In genomic region chr12:101931498-101932326, GRCh38 we compare ENCODE assay signal across 13 cellular contexts. TPM values are rescaled to one million over a fixed set of nuclear protein-coding genes. Genes with fewer than 3 reads are reported as not detected.
A peak's percentile ranks its signal among the peaks of the same experiment; 100 is the strongest.
DNase-seq lines count a peak whose midpoint lies in the region; ATAC-seq, FAIRE-seq and TF ChIP-seq lines count a peak whose summit lies in the region.
"Had no signal": no experiment of that assay in that cellular context is flagged by ENCODE, and none has a peak within 500 bp of the region (broad histone marks: within the 10 kb centered on the region; RNA-seq: fewer than 3 reads in every experiment).

No MANE protein-coding gene starts in this region.

- H3K4me3 ChIP-seq in KMS-11 (IDR thresholded peaks at IDR 0.05; ENCODE audit: insufficient read depth, low read depth, low read length), result no peak overlapping the region

- H3K9me3 Mint-ChIP-seq in activated naive CD4-positive, alpha-beta T cell treated with anti-CD3 and anti-CD28 coated beads, Interleukin-2, amount 50 U/mL, for 72 hours, result no peaks in the 10 kb centered on the region
- H3K9me3 Mint-ChIP-seq: activated T-helper 2 cell treated with anti-CD3 and anti-CD28 coated beads, Interferon-gamma antibody, Interleukin-2, Interleukin-4, amounts not matched to agents 10 μg/mL and 5 μg/mL and 100 μg/mL, durations not matched to agents 14 hours and 24 hours and 36 hours had no signal

- TF ChIP-seq CTCF in KMS-11 (conservative IDR thresholded peaks at IDR 0.05; ENCODE audit: low read depth, low read length), result no peak

- ATAC-seq in GM19397 (IDR thresholded peaks at IDR 0.05; ENCODE audit: unreplicated experiment) (peak; percentile 59), HG02884 (IDR thresholded peaks at IDR 0.05; ENCODE audit: unreplicated experiment) (peak; percentile 34)
- no peak for ATAC-seq in activated naive CD4-positive, alpha-beta T cell treated with anti-CD3 and anti-CD28 coated beads, Interleukin-2, amount 50 U/mL, for 72 hours
- ATAC-seq: sciatic nerve had no signal

- TF ChIP-seq POLR2A in GM12891 (IDR thresholded peaks at IDR 0.05; ENCODE audit: low read depth, low read length), result peak; percentile 84

- POLR2A ChIA-PET in HEK293T (lab: Yijun Ruan, JAX), result interaction anchor here (1.0 kb wide), 1 partner anchor 130 kb away, joined by 3 read pairs; no protein-coding TSS in a partner anchor

- CTCF ChIA-PET in HEK293T (lab: Yijun Ruan, JAX), result no interaction called here

- H3K4me1 ChIP-seq in KMS-11 (ENCODE audit: low read depth, poor library complexity, severe bottlenecking), result peaks cover 50% of the 10 kb centered on the region

- H2AFZ ChIP-seq in KMS-11 (ENCODE audit: low read depth), result peak overlapping the region; percentile 36; the same call in 1 of the 2 replicates

- no peaks in the 10 kb centered on the region for H3K79me2 ChIP-seq in KMS-11 (ENCODE audit: insufficient read depth, low read depth)

- peak overlapping the region; percentile 57 for H3K27ac ChIP-seq in KMS-11

- FAIRE-seq in GM12891 (lab: Jason Lieb, UNC), result peak; percentile 91
- FAIRE-seq: colon had no signal

- no peaks in the 10 kb centered on the region for H3K36me3 Mint-ChIP-seq in activated naive CD4-positive, alpha-beta T cell treated with anti-CD3 and anti-CD28 coated beads, Interleukin-2, amount 50 U/mL, for 72 hours

- H3K27me3 ChIP-seq in KMS-11 (ENCODE audit: insufficient read depth, low read depth), result no peaks in the 10 kb centered on the region

- H3K36me3 ChIP-seq in KMS-11 (ENCODE audit: insufficient read depth), result no peaks in the 10 kb centered on the region

- H3K27ac Mint-ChIP-seq in activated naive CD4-positive, alpha-beta T cell treated with anti-CD3 and anti-CD28 coated beads, Interleukin-2, amount 50 U/mL, for 72 hours, result no peak overlapping the region
- H3K27ac Mint-ChIP-seq: activated T-helper 2 cell treated with anti-CD3 and anti-CD28 coated beads, Interferon-gamma antibody, Interleukin-2, Interleukin-4, amounts not matched to agents 10 μg/mL and 5 μg/mL and 100 μg/mL, durations not matched to agents 14 hours and 24 hours and 36 hours; CD14-positive monocyte had no signal

- no peaks in the 10 kb centered on the region for H4K20me1 ChIP-seq in KMS-11 (ENCODE audit: insufficient read depth)

- DNase-seq in GM12891 (ENCODE audit: insufficient read length, low spot score) (no peak), NCI-H1092 (lab: John Stamatoyannopoulos, UW) (no peak), HEK293T (ENCODE audit: extremely low spot score) (no peak), NCI-H2227 (lab: John Stamatoyannopoulos, UW; ENCODE audit: unreplicated experiment) (no peak)
- DNase-seq in activated naive CD4-positive, alpha-beta T cell treated with anti-CD3 and anti-CD28 coated beads, Interleukin-2, amount 50 U/mL, for 72 hours (ENCODE audit: low spot score in 2 of 2), result no peak
- DNase-seq: foreskin melanocyte had no signal

- H3K4me2 ChIP-seq in KMS-11, result peak overlapping the region; percentile 57

- H3K9ac ChIP-seq in KMS-11, result no peak overlapping the region

TF ChIP-seq in GM12891, 5 proteins besides CTCF, POLR2A, EP300 and RAD21:
- peak; percentile 44; the same call in 1 of the 2 replicates for TF ChIP-seq TAF1 (IDR thresholded peaks at IDR 0.05; ENCODE audit: low read depth, low read length)
- peak; percentile 86 for TF ChIP-seq POLR2AphosphoS5 (IDR thresholded peaks at IDR 0.05; ENCODE audit: low read depth, low read length)
- no peak; the same call in 1 of the 2 replicates for TF ChIP-seq SPI1 (IDR thresholded peaks at IDR 0.05; ENCODE audit: low read depth, low read length)
- TF ChIP-seq PAX5 (IDR thresholded peaks at IDR 0.05; ENCODE audit: insufficient read depth, low read length, severe bottlenecking), result peak; percentile 59
- TF ChIP-seq POU2F2 (IDR thresholded peaks at IDR 0.05; ENCODE audit: low read depth, low read length), result no peak; the same call in 1 of the 2 replicates

TF ChIP-seq in HEK293T, 16 proteins besides CTCF, POLR2A, EP300 and RAD21:
- TF ChIP-seq, protein P1, sequence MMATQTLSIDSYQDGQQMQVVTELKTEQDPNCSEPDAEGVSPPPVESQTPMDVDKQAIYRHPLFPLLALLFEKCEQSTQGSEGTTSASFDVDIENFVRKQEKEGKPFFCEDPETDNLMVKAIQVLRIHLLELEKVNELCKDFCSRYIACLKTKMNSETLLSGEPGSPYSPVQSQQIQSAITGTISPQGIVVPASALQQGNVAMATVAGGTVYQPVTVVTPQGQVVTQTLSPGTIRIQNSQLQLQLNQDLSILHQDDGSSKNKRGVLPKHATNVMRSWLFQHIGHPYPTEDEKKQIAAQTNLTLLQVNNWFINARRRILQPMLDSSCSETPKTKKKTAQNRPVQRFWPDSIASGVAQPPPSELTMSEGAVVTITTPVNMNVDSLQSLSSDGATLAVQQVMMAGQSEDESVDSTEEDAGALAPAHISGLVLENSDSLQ (IDR thresholded peaks at IDR 0.05), result no peak
- TF ChIP-seq ZNF384 (IDR thresholded peaks at IDR 0.05), result no peak
- no peak for TF ChIP-seq ELF4 (IDR thresholded peaks at IDR 0.05)
- TF ChIP-seq SUZ12 (IDR thresholded peaks at IDR 0.05), result no peak
- no peak for TF ChIP-seq L3MBTL2 (conservative IDR thresholded peaks at IDR 0.05)
- TF ChIP-seq NFRKB (IDR thresholded peaks at IDR 0.05), result no peak

RNA-seq across cellular contexts. Expression of gene DRAM1, which starts 54.3 kb away (rescaled TPM):
- polyA plus RNA-seq in GM12891 (2012; ENCODE audit: low read depth, missing spikeins), result 37.6 TPM
- total RNA-seq in activated naive CD4-positive, alpha-beta T cell treated with anti-CD3 and anti-CD28 coated beads, Interleukin-2, amount 50 U/mL, for 72 hours, result 1 to 10 TPM; 5.1 to 5.6 TPM

Comparison
In these comparisons a context has a peak if more than half of its experiments do, and no peak if none do; other contexts are left out.
1. ATAC-seq: peak in GM19397 (single experiment) and HG02884 (single experiment); none in activated naive CD4-positive, alpha-beta T cell treated with anti-CD3 and anti-CD28 coated beads, Interleukin-2, amount 50 U/mL, for 72 hours (0 of 2).